ENCODE assay signal across 31 cellular contexts in the genomic region with DNA sequence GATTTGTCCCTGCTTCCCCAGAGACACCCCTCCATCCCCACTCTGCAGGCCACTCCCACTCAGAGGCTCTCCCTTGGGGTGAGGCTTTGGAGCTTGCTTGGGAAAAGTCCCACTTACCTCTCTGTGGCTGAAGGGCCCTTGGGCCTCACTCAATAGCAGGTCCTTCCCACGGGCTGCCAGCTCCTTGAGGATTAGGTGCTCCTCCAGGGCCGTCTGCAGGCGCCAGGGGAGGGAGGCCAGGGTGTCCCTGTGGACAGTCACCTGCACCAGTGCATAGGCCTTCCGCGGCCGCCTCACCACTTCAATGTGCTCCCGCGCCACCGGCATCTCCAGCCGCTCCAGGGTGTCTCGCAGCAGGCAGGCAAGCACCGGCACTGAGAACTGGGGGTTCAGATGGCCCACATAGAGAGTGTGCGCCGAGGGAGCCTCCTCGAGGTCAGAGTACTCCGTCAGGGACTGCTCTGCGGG. TPM values are rescaled to one million over a fixed set of nuclear protein-coding genes. Genes with fewer than 3 reads are reported as not detected.
DNase-seq lines count a peak whose midpoint lies in the region; ATAC-seq, FAIRE-seq and TF ChIP-seq lines count a peak whose summit lies in the region.
"Had no signal": no experiment of that assay in that cellular context is flagged by ENCODE, and none has a peak within 500 bp of the region (broad histone marks: within the 10 kb centered on the region; RNA-seq: fewer than 3 reads in every experiment).

No MANE protein-coding gene starts in this region.

- CTCF ChIA-PET in MCF 10A (lab: Yijun Ruan, JAX) = interaction anchor here (0.6 to 0.7 kb wide), 2 partner anchors 16 to 19 kb away, joined by 4 to 5 read pairs; no protein-coding TSS in a partner anchor
- CTCF ChIA-PET in RWPE1 (lab: Yijun Ruan, JAX) = interaction anchor here (0.6 to 1.8 kb wide), 3 partner anchors 17 to 221 kb away, joined by 3 to 5 read pairs (median 3); no protein-coding TSS in a partner anchor
- CTCF ChIA-PET in HepG2 (lab: Yijun Ruan, JAX; ENCODE audit: low intra/inter-chr PET ratio, low total read pairs) = no interaction called here
- CTCF ChIA-PET in HEK293T (lab: Yijun Ruan, JAX) = no interaction called here

- H3K4me2 ChIP-seq in HepG2 (ENCODE audit: low read depth, low read length) = no peak overlapping the region
- H3K4me2 ChIP-seq: PC-9, smooth muscle cell had no signal

- WGBS in HepG2 (ENCODE audit: low lambda C conversion rate) = 85% methylated on average over 3 of the region's 17 CpGs

- H3K27me3 ChIP-seq in breast epithelium (no peaks in the 10 kb centered on the region), HepG2 (ENCODE audit: control insufficient read depth in 1 of 2, insufficient read depth in 2 of 2, low read length in 2 of 2) (no peaks in the 10 kb centered on the region), upper lobe of right lung (no peaks in the 10 kb centered on the region)
- H3K27me3 ChIP-seq: ascending aorta, cardiac muscle cell, stomach had no signal

- intact Hi-C loops in MCF 10A (cut with micrococcal nuclease) = loop anchor here (5.0 kb wide), 2 partner anchors 102 to 222 kb away; partner anchors contain the start of gene SCMH1
- intact Hi-C loops in breast epithelium (cut with DNase I; ENCODE audit: low total_unique reads) = loop anchor here (5.0 kb wide), 1 partner anchor 1657 kb away; no protein-coding TSS in a partner anchor
- intact Hi-C loops in HepG2 (cut with micrococcal nuclease; ENCODE audit: unreplicated experiment) = no loop called here
- intact Hi-C loops in upper lobe of right lung (cut with DNase I) = no loop called here

- H3K36me3 Mint-ChIP-seq in MCF 10A (ENCODE audit: insufficient read depth, unreplicated experiment) = peaks cover 60% of the 10 kb centered on the region
- H3K36me3 Mint-ChIP-seq: immature natural killer cell had no signal

- in situ Hi-C loops in HepG2 (cut with HindIII; ENCODE audit: extremely low pct_ligation_motif_present, low pct_unique_long_range_greater_than_20kb) = no loop called here

- no peak for FAIRE-seq in HepG2 (lab: Jason Lieb, UNC)
- FAIRE-seq: H54 had no signal

- DNase-seq in MCF 10A (ENCODE audit: unreplicated experiment) = no peak
- no peak for DNase-seq in breast epithelium (ENCODE audit: low spot score in 2 of 2)
- no peak for DNase-seq in RWPE1 (ENCODE audit: low spot score)
- DNase-seq in HepG2 (ENCODE audit: low spot score) = no peak
- DNase-seq in upper lobe of right lung = peak; percentile 91
- DNase-seq in mucosa of gallbladder (ENCODE audit: low spot score) = no peak
- DNase-seq in HEK293T (ENCODE audit: extremely low spot score) = no peak
- DNase-seq: ACHN; activated B cell treated with CpG ODN at 0.5 μM for 24 hours; activated CD4-positive, alpha-beta T cell treated with anti-CD3 and anti-CD28 coated beads, Interleukin-2, amount 50 U/mL, for 1 hour; activated effector memory CD4-positive, alpha-beta T cell treated with anti-CD3 and anti-CD28 coated beads, Interleukin-2, amount 50 U/mL, for 16 hours; activated T-cell treated with anti-CD3 and anti-CD28 coated beads, Interleukin-2, amount 50 U/mL, for 24 hours; CD8-positive, alpha-beta memory T cell; effector memory CD4-positive, alpha-beta T cell; immature natural killer cell; NCI-H146; NCI-H2171 treated with DMSO at 0.1 percent for 48 hours; NCI-H510A treated with DMSO at 0.1 percent for 48 hours; PC-9; SHP77 treated with DMSO at 0.1 percent for 48 hours; stimulated activated CD4-positive, alpha-beta T cell treated with anti-CD3 and anti-CD28 coated beads, Interleukin-1b, Interleukin-23, amount 100 ng/mL, for 48 hours; stimulated activated CD8-positive, alpha-beta memory T cell treated with anti-CD3 and anti-CD28 coated beads, Interleukin-4, amount 100 ng/mL, for 48 hours; stomach had no signal

- no peak for TF ChIP-seq RAD21 in HepG2 (CRISPR knock-in tag; IDR thresholded peaks at IDR 0.05)

- H3K4me3 ChIP-seq in breast epithelium (no peak overlapping the region), HepG2 (replicated peaks in 1 of 3; ENCODE audit: insufficient read depth in 1 of 3, low read depth in 2 of 3, low read length in 3 of 3) (no peak overlapping the region), upper lobe of right lung (peak overlapping the region; percentile 8)
- H3K4me3 ChIP-seq: ascending aorta, cardiac muscle cell, coronary artery, PC-9, smooth muscle cell, stomach had no signal

- ATAC-seq in HepG2 (no peak), upper lobe of right lung (peak; percentile 87), GM18511 (IDR thresholded peaks at IDR 0.05; ENCODE audit: unreplicated experiment) (no peak)

- TF ChIP-seq POLR2A in breast epithelium (IDR thresholded peaks at IDR 0.05) (no peak), HepG2 (IDR thresholded peaks at IDR 0.05; ENCODE audit: insufficient read depth in 1 of 2, low read depth in 2 of 2, low read length in 2 of 2) (0 out of 4 replicates have a peak, but pooled peaks of 1 of the 2 experiments have one; percentile 12)

- BruUV-seq in MCF 10A (replicated peaks; lab: Mats Ljungman, UMichigan) = no TSS peak
- no TSS peak for BruUV-seq in HepG2 (replicated peaks; lab: Mats Ljungman, UMichigan)

- H3K36me3 ChIP-seq in breast epithelium (no peaks in the 10 kb centered on the region), HepG2 (replicated peaks in 1 of 2; ENCODE audit: control insufficient read depth in 1 of 2, insufficient read depth in 2 of 2, low read length in 2 of 2) (peaks cover 4 to 14% of the 10 kb centered on the region in 2 experiments; a peak in 4 of 5 replicates), upper lobe of right lung (no peaks in the 10 kb centered on the region)

- H4K20me1 ChIP-seq in HepG2 (ENCODE audit: insufficient read depth, low read length) = no peaks in the 10 kb centered on the region; the same call in 1 of the 2 replicates

- no peaks in the 10 kb centered on the region for H3K79me2 ChIP-seq in HepG2 (ENCODE audit: insufficient read depth, low read length)

- peak overlapping the region; percentile 51 for H3K27ac Mint-ChIP-seq in MCF 10A (ENCODE audit: low read depth, unreplicated experiment)
- H3K27ac Mint-ChIP-seq: activated B cell treated with CpG ODN at 0.5 μM for 24 hours, B cell had no signal

- H3K9me3 Mint-ChIP-seq in MCF 10A (ENCODE audit: unreplicated experiment) = no peaks in the 10 kb centered on the region
- H3K9me3 Mint-ChIP-seq: activated B cell treated with CpG ODN at 0.5 μM for 24 hours; activated T-cell treated with anti-CD3 and anti-CD28 coated beads, Interleukin-2, amount 50 U/mL, for 24 hours; CD8-positive, alpha-beta memory T cell; immature natural killer cell had no signal

- TF ChIP-seq EP300 in HepG2 (IDR thresholded peaks at IDR 0.05; ENCODE audit: low read depth in 2 of 2, low read length in 2 of 2) (no peak), HepG2 (CRISPR knock-in tag; IDR thresholded peaks at IDR 0.05; ENCODE audit: borderline replicate concordance) (no peak)

- TF ChIP-seq CTCF in MCF 10A (IDR thresholded peaks at IDR 0.05; ENCODE audit: unreplicated experiment) = no peak
- TF ChIP-seq CTCF in breast epithelium (IDR thresholded peaks at IDR 0.05) = no peak
- no peak for TF ChIP-seq CTCF in RWPE1 (conservative IDR thresholded peaks at IDR 0.05; ENCODE audit: low read depth)
- TF ChIP-seq CTCF in HepG2 (CRISPR knock-in tag; IDR thresholded peaks at IDR 0.05) = no peak
- no peak for TF ChIP-seq CTCF in upper lobe of right lung (IDR thresholded peaks at IDR 0.05)

- POLR2A ChIA-PET in MCF 10A (lab: Yijun Ruan, JAX) (interaction anchor here (1.0 to 1.6 kb wide), 3 partner anchors 16 to 90 kb away, joined by 3 to 4 read pairs (median 3); no protein-coding TSS in a partner anchor), RWPE1 (lab: Yijun Ruan, JAX; ENCODE audit: low non-redundant PET) (no interaction called here), HepG2 (lab: Yijun Ruan, JAX) (interaction anchor here (1.7 kb wide), 1 partner anchor 24 kb away, joined by 3 read pairs; no protein-coding TSS in a partner anchor), HEK293T (lab: Yijun Ruan, JAX) (interaction anchor here (2.8 kb wide), 1 partner anchor 40 kb away, joined by 10 read pairs; the partner anchor contains the start of gene CTPS1)

- peaks cover 7% of the 10 kb centered on the region for H3K4me1 Mint-ChIP-seq in MCF 10A (ENCODE audit: insufficient read depth, unreplicated experiment)
- H3K4me1 Mint-ChIP-seq: immature natural killer cell had no signal

- no peak overlapping the region for H2AFZ ChIP-seq in HepG2 (ENCODE audit: low read length)
- H2AFZ ChIP-seq: PC-9 had no signal

- no peak overlapping the region for H3K4me3 Mint-ChIP-seq in MCF 10A (ENCODE audit: unreplicated experiment)
- H3K4me3 Mint-ChIP-seq: activated B cell treated with CpG ODN at 0.5 μM for 24 hours; activated T-cell treated with anti-CD3 and anti-CD28 coated beads, Interleukin-2, amount 50 U/mL, for 24 hours; B cell; immature natural killer cell had no signal

- H3K27ac ChIP-seq in breast epithelium = no peak overlapping the region
- H3K27ac ChIP-seq in RWPE1 = peak overlapping the region; percentile 59
- H3K27ac ChIP-seq in HepG2 (ENCODE audit: extremely low read length, insufficient read depth, low read length) = no peak overlapping the region
- peak overlapping the region; percentile 47 for H3K27ac ChIP-seq in upper lobe of right lung
- H3K27ac ChIP-seq: PC-9, stomach had no signal

- H3K4me1 ChIP-seq in breast epithelium = no peaks in the 10 kb centered on the region
- H3K4me1 ChIP-seq in HepG2 (ENCODE audit: insufficient read depth, low read length) = peaks cover 15% of the 10 kb centered on the region
- H3K4me1 ChIP-seq in upper lobe of right lung = peaks cover 10% of the 10 kb centered on the region

- H3K27me3 Mint-ChIP-seq in MCF 10A (ENCODE audit: insufficient read depth, unreplicated experiment) = no peaks in the 10 kb centered on the region
- H3K27me3 Mint-ChIP-seq: activated B cell treated with CpG ODN at 0.5 μM for 24 hours; activated T-cell treated with anti-CD3 and anti-CD28 coated beads, Interleukin-2, amount 50 U/mL, for 24 hours; B cell had no signal

- no peaks in the 10 kb centered on the region for H3K9me3 ChIP-seq in breast epithelium
- H3K9me3 ChIP-seq in HepG2 (ENCODE audit: low read length) = no peaks in the 10 kb centered on the region
- H3K9me3 ChIP-seq in upper lobe of right lung = no peaks in the 10 kb centered on the region
- H3K9me3 ChIP-seq: ascending aorta, stomach had no signal

- no peak overlapping the region for H3K9ac ChIP-seq in HepG2 (ENCODE audit: insufficient read depth, low read depth, low read length)

RNA-seq across cellular contexts. Expression of gene SLFNL1, which starts 1.4 kb away (rescaled TPM):
- 0.28 and 0.29 TPM in 2 replicates for total RNA-seq in MCF 10A (2022)
- total RNA-seq in breast epithelium = under 1 TPM; 0.16 to 0.66 (median 0.29) TPM
- total RNA-seq in HepG2 (2016; rRNA removed; fragmentation: Illumina TruSeq; extraction: Trizol) = 0.07 TPM in 1 of 2 replicates, not detected in the other
- total RNA-seq in HepG2 (2016; cell fraction: cytosol; rRNA removed; fragmentation: Illumina TruSeq; extraction: Trizol; ENCODE audit: low read depth) = not detected in 2 replicates
- 0.19 TPM in 1 of 2 replicates, not detected in the other for total RNA-seq in HepG2 (2016; cell fraction: insoluble cytoplasmic fraction; rRNA removed; fragmentation: Illumina TruSeq; extraction: Trizol)
- 0.09 TPM in 1 of 2 replicates, not detected in the other for total RNA-seq in HepG2 (2016; cell fraction: membrane; rRNA removed; fragmentation: Illumina TruSeq; extraction: Trizol)
- 0.31 and 0.50 TPM in 2 replicates for total RNA-seq in HepG2 (2016; cell fraction: nucleus; rRNA removed; fragmentation: Illumina TruSeq; extraction: Trizol)
- polyA plus RNA-seq in HepG2 (2011; rRNA removed) = 0.18 and 0.20 TPM in 2 replicates
- 0.05 and 0.08 TPM in 2 replicates for polyA plus RNA-seq in HepG2 (2011; cell fraction: cytosol; rRNA removed)
- 1.2 and 1.7 TPM in 2 replicates for polyA plus RNA-seq in HepG2 (2011; cell fraction: nucleus; rRNA removed)
- polyA plus RNA-seq in HepG2 (2012) = 0.44 and 0.65 TPM in 2 replicates
- not detected in 2 replicates for polyA plus RNA-seq in HepG2 (2016; cell fraction: cytosol; fragmentation: Illumina TruSeq; extraction: Trizol; ENCODE audit: low read depth)
- polyA plus RNA-seq in HepG2 (2016; cell fraction: insoluble cytoplasmic fraction; fragmentation: Illumina TruSeq; extraction: Trizol; ENCODE audit: low read depth) = not detected in 2 replicates
- polyA plus RNA-seq in HepG2 (2016; cell fraction: membrane; fragmentation: Illumina TruSeq; extraction: Trizol; ENCODE audit: low read depth) = not detected in 2 replicates
- 0.60 and 0.71 TPM in 2 replicates for polyA plus RNA-seq in HepG2 (2016; cell fraction: nucleus; fragmentation: Illumina TruSeq; extraction: Trizol; ENCODE audit: insufficient read depth, low read depth)
- 0.37 and 1.3 TPM in 2 replicates for polyA minus RNA-seq in HepG2 (2011; rRNA and poly(A)+ RNA removed; ENCODE audit: low replicate concordance)
- polyA minus RNA-seq in HepG2 (2011; cell fraction: cytosol; rRNA and poly(A)+ RNA removed) = not detected in 2 replicates
- polyA minus RNA-seq in HepG2 (2011; cell fraction: nucleus; rRNA and poly(A)+ RNA removed) = 2.1 and 2.4 TPM in 2 replicates
- total RNA-seq in upper lobe of right lung = 2.8 TPM
- 0.60 TPM for total RNA-seq in mucosa of gallbladder
- total RNA-seq: ascending aorta, epithelial cell of proximal tubule had no signal

RNA-seq across cellular contexts. Expression of gene CTPS1, which starts 40.6 kb away (rescaled TPM):
- 54.1 and 69.9 TPM in 2 replicates for total RNA-seq in MCF 10A (2022)
- 10 to 100 TPM; 13.1 to 20.0 (median 13.2) TPM for total RNA-seq in breast epithelium
- 42.8 and 63.1 TPM in 2 replicates for total RNA-seq in HepG2 (2016; rRNA removed; fragmentation: Illumina TruSeq; extraction: Trizol)
- 8.1 and 8.4 TPM in 2 replicates for total RNA-seq in HepG2 (2016; cell fraction: cytosol; rRNA removed; fragmentation: Illumina TruSeq; extraction: Trizol; ENCODE audit: low read depth)
- 40.9 and 54.3 TPM in 2 replicates for total RNA-seq in HepG2 (2016; cell fraction: insoluble cytoplasmic fraction; rRNA removed; fragmentation: Illumina TruSeq; extraction: Trizol)
- 18.5 and 19.2 TPM in 2 replicates for total RNA-seq in HepG2 (2016; cell fraction: membrane; rRNA removed; fragmentation: Illumina TruSeq; extraction: Trizol)
- total RNA-seq in HepG2 (2016; cell fraction: nucleus; rRNA removed; fragmentation: Illumina TruSeq; extraction: Trizol) = 56.4 and 60.8 TPM in 2 replicates
- 9.6 and 10.1 TPM in 2 replicates for polyA plus RNA-seq in HepG2 (2011; rRNA removed)
- 6.4 and 7.9 TPM in 2 replicates for polyA plus RNA-seq in HepG2 (2011; cell fraction: cytosol; rRNA removed)
- polyA plus RNA-seq in HepG2 (2011; cell fraction: nucleus; rRNA removed) = 42.7 and 43.4 TPM in 2 replicates
- polyA plus RNA-seq in HepG2 (2012) = 19.4 and 21.9 TPM in 2 replicates
- 4.7 and 5.0 TPM in 2 replicates for polyA plus RNA-seq in HepG2 (2016; cell fraction: cytosol; fragmentation: Illumina TruSeq; extraction: Trizol; ENCODE audit: low read depth)
- 61.3 and 68.4 TPM in 2 replicates for polyA plus RNA-seq in HepG2 (2016; cell fraction: insoluble cytoplasmic fraction; fragmentation: Illumina TruSeq; extraction: Trizol; ENCODE audit: low read depth)
- polyA plus RNA-seq in HepG2 (2016; cell fraction: membrane; fragmentation: Illumina TruSeq; extraction: Trizol; ENCODE audit: low read depth) = 9.5 and 10.5 TPM in 2 replicates
- polyA plus RNA-seq in HepG2 (2016; cell fraction: nucleus; fragmentation: Illumina TruSeq; extraction: Trizol; ENCODE audit: insufficient read depth, low read depth) = 105 and 109 TPM in 2 replicates
- polyA minus RNA-seq in HepG2 (2011; rRNA and poly(A)+ RNA removed; ENCODE audit: low replicate concordance) = 23.3 and 120 TPM in 2 replicates
- 7.5 and 8.1 TPM in 2 replicates for polyA minus RNA-seq in HepG2 (2011; cell fraction: cytosol; rRNA and poly(A)+ RNA removed)
- polyA minus RNA-seq in HepG2 (2011; cell fraction: nucleus; rRNA and poly(A)+ RNA removed) = 51.4 and 55.3 TPM in 2 replicates
- 21.7 TPM for total RNA-seq in upper lobe of right lung
- total RNA-seq in mucosa of gallbladder = 20.4 TPM

Comparison
In these comparisons a context has a peak if more than half of its experiments do, and no peak if none do; other contexts are left out.
1. H3K27ac ChIP-seq: peak in RWPE1 (single experiment) and upper lobe of right lung (single experiment); none in breast epithelium (0 of 2) and HepG2 (single experiment).
2. CTCF ChIA-PET loops: an anchor here in MCF 10A (0.6 to 0.7 kb wide) and RWPE1 (0.6 to 1.8 kb wide); none called in HepG2 and HEK293T.
3. intact Hi-C loops: an anchor here in MCF 10A (5.0 kb wide) and breast epithelium (5.0 kb wide); none called in HepG2 and upper lobe of right lung.